Comparison of ENCODE assay signal across 24 cellular contexts in genomic region chr3:152054315-152054714, GRCh38.
DNase-seq lines count a peak whose midpoint lies in the region; ATAC-seq and TF ChIP-seq lines count a peak whose summit lies in the region.
"Had no signal": no experiment of that assay in that cellular context is flagged by ENCODE, and none has a peak within 500 bp of the region (broad histone marks: within the 10 kb centered on the region; RNA-seq: fewer than 3 reads in every experiment).

No MANE protein-coding gene starts in this region.

- intact Hi-C loops in dorsolateral prefrontal cortex (cut with DNase I), result no loop called here

- ATAC-seq in GM18867 (IDR thresholded peaks at IDR 0.05; ENCODE audit: unreplicated experiment) (peak; percentile 75), GM21526 (IDR thresholded peaks at IDR 0.05; ENCODE audit: low FRiP score, unreplicated experiment) (peak; percentile 52), HG03103 (IDR thresholded peaks at IDR 0.05; ENCODE audit: low read depth, unreplicated experiment) (peak; percentile 70)
- ATAC-seq in activated T-helper 17 cell treated with anti-CD3 and anti-CD28 coated beads, Interleukin-2, amount 50 U/mL, for 72 hours (replicated peaks), result no peak
- ATAC-seq in stimulated activated naive CD8-positive, alpha-beta T cell treated with anti-CD3 and anti-CD28 coated beads, Interleukin-15, Interleukin-2, amounts not matched to agents 100 U/mL and 50 U/mL, for 24 hours, result no peak
- ATAC-seq: activated CD8-positive, alpha-beta T cell treated with anti-CD3 and anti-CD28 coated beads for 36 hours; esophagus mucosa; gastrocnemius medialis; right cardiac atrium; stimulated activated effector memory CD8-positive, alpha-beta T cell treated with anti-CD3 and anti-CD28 coated beads, Interleukin-12 subunit alpha, Interleukin-12 subunit beta, amount 100 ng/mL, for 72 hours had no signal

- H3K9me3 Mint-ChIP-seq in activated T-helper 17 cell treated with anti-CD3 and anti-CD28 coated beads, Interleukin-2, amount 50 U/mL, for 72 hours, result no peaks in the 10 kb centered on the region
- H3K9me3 Mint-ChIP-seq: activated CD8-positive, alpha-beta T cell treated with anti-CD3 and anti-CD28 coated beads for 36 hours; activated naive CD4-positive, alpha-beta T cell treated with anti-CD3 and anti-CD28 coated beads for 36 hours; H9; memory B cell; stimulated activated effector memory CD8-positive, alpha-beta T cell treated with anti-CD3 and anti-CD28 coated beads, Interleukin-12 subunit alpha, Interleukin-12 subunit beta, amount 100 ng/mL, for 72 hours had no signal

- H3K4me1 Mint-ChIP-seq in activated T-helper 17 cell treated with anti-CD3 and anti-CD28 coated beads, Interleukin-2, amount 50 U/mL, for 72 hours, result no peaks in the 10 kb centered on the region
- H3K4me1 Mint-ChIP-seq: CD4-positive, CD25-positive, alpha-beta regulatory T cell; H9; memory B cell; naive B cell; stimulated activated effector memory CD8-positive, alpha-beta T cell treated with anti-CD3 and anti-CD28 coated beads, Interleukin-12 subunit alpha, Interleukin-12 subunit beta, amount 100 ng/mL, for 72 hours had no signal

- no peak overlapping the region for H3K4me3 Mint-ChIP-seq in activated T-helper 17 cell treated with anti-CD3 and anti-CD28 coated beads, Interleukin-2, amount 50 U/mL, for 72 hours
- H3K4me3 Mint-ChIP-seq: activated CD8-positive, alpha-beta T cell treated with anti-CD3 and anti-CD28 coated beads for 36 hours; activated naive CD4-positive, alpha-beta T cell treated with anti-CD3 and anti-CD28 coated beads for 36 hours; CD4-positive, CD25-positive, alpha-beta regulatory T cell; H9; memory B cell; naive B cell; stimulated activated effector memory CD8-positive, alpha-beta T cell treated with anti-CD3 and anti-CD28 coated beads, Interleukin-12 subunit alpha, Interleukin-12 subunit beta, amount 100 ng/mL, for 72 hours had no signal

- H3K4me3 ChIP-seq in dorsolateral prefrontal cortex, result no peak overlapping the region
- H3K4me3 ChIP-seq: gastrocnemius medialis, thyroid gland had no signal

- no peak overlapping the region for H3K27ac Mint-ChIP-seq in activated T-helper 17 cell treated with anti-CD3 and anti-CD28 coated beads, Interleukin-2, amount 50 U/mL, for 72 hours
- H3K27ac Mint-ChIP-seq: activated CD8-positive, alpha-beta T cell treated with anti-CD3 and anti-CD28 coated beads for 36 hours; activated naive CD4-positive, alpha-beta T cell treated with anti-CD3 and anti-CD28 coated beads for 36 hours; CD4-positive, CD25-positive, alpha-beta regulatory T cell; H9; memory B cell; naive B cell; stimulated activated effector memory CD8-positive, alpha-beta T cell treated with anti-CD3 and anti-CD28 coated beads, Interleukin-12 subunit alpha, Interleukin-12 subunit beta, amount 100 ng/mL, for 72 hours had no signal

- no peaks in the 10 kb centered on the region for H3K27me3 ChIP-seq in dorsolateral prefrontal cortex
- H3K27me3 ChIP-seq: gastrocnemius medialis, thyroid gland had no signal

- no peaks in the 10 kb centered on the region for H3K27me3 Mint-ChIP-seq in activated T-helper 17 cell treated with anti-CD3 and anti-CD28 coated beads, Interleukin-2, amount 50 U/mL, for 72 hours
- H3K27me3 Mint-ChIP-seq: naive B cell had no signal

- no peaks in the 10 kb centered on the region for H3K36me3 Mint-ChIP-seq in activated T-helper 17 cell treated with anti-CD3 and anti-CD28 coated beads, Interleukin-2, amount 50 U/mL, for 72 hours (ENCODE audit: low read depth)
- H3K36me3 Mint-ChIP-seq: CD4-positive, CD25-positive, alpha-beta regulatory T cell; memory B cell; naive B cell; stimulated activated effector memory CD8-positive, alpha-beta T cell treated with anti-CD3 and anti-CD28 coated beads, Interleukin-12 subunit alpha, Interleukin-12 subunit beta, amount 100 ng/mL, for 72 hours had no signal

- no peak overlapping the region for H3K27ac ChIP-seq in dorsolateral prefrontal cortex
- H3K27ac ChIP-seq: gastrocnemius medialis, thyroid gland had no signal

- no peak for TF ChIP-seq CTCF in dorsolateral prefrontal cortex (IDR thresholded peaks at IDR 0.05 in 54 of 56, conservative IDR thresholded peaks at IDR 0.05 in 2 of 56; ENCODE audit: low read depth in 1 of 56, partially characterized antibody in 56 of 56)

- peak; percentile 27 for DNase-seq in MV-4-11 (lab: John Stamatoyannopoulos, UW)
- no peak for DNase-seq in SHP77 (lab: John Stamatoyannopoulos, UW)
- no peak for DNase-seq in stimulated activated naive CD8-positive, alpha-beta T cell treated with anti-CD3 and anti-CD28 coated beads, Interleukin-15, Interleukin-2, amounts not matched to agents 100 U/mL and 50 U/mL, for 24 hours
- DNase-seq in dorsolateral prefrontal cortex, result no peak
- DNase-seq: activated CD8-positive, alpha-beta T cell treated with anti-CD3 and anti-CD28 coated beads for 36 hours; activated naive CD4-positive, alpha-beta T cell treated with anti-CD3 and anti-CD28 coated beads for 36 hours; activated T-cell treated with anti-CD3 and anti-CD28 coated beads, Interleukin-2, amount 50 U/mL, for 1 hour; caudate nucleus; CD4-positive, CD25-positive, alpha-beta regulatory T cell; DMS53; gastrocnemius medialis; H9; naive B cell; NCI-H1436; OCI-M1; right cardiac atrium; thyroid gland had no signal

Comparison
In these comparisons a context has a peak if more than half of its experiments do, and no peak if none do; other contexts are left out.
1. ATAC-seq: peak in GM18867 (single experiment), GM21526 (single experiment) and HG03103 (single experiment); none in activated T-helper 17 cell treated with anti-CD3 and anti-CD28 coated beads, Interleukin-2, amount 50 U/mL, for 72 hours (single experiment) and stimulated activated naive CD8-positive, alpha-beta T cell treated with anti-CD3 and anti-CD28 coated beads, Interleukin-15, Interleukin-2, amounts not matched to agents 100 U/mL and 50 U/mL, for 24 hours (single experiment).